ENCODE assay signal across 27 cellular contexts in the genomic region with DNA sequence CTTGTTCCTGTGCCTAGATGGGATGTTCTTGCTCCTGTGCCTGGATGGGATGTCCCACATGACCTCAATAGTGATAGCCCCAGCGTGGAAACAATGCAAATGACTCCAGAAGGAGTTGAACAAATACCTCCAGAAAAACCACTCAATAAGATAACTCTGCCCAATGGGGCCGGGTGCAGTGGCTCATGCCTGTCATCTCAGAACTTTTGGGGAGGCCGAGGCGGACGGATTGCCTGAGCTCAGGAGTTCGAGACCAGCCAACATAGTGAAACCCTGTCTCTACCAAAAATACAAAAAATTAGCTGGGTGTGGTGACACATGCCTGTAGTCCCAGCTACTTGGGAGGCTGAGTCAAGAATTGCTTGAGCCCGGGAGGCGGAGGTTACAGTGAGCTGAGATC.
"Had no signal": no experiment of that assay in that cellular context is flagged by ENCODE, and none has a peak within 500 bp of the region (broad histone marks: within the 10 kb centered on the region; RNA-seq: fewer than 3 reads in every experiment).

No MANE protein-coding gene starts in this region.

- H3K4me3 Mint-ChIP-seq: activated B cell treated with CpG ODN at 0.5 μM for 24 hours; activated CD4-positive, alpha-beta T cell treated with anti-CD3 and anti-CD28 coated beads, Interleukin-2, amount 10 ng/mL, durations not matched to agents 24 days and 14 days; activated naive CD8-positive, alpha-beta T cell treated with anti-CD3 and anti-CD28 coated beads, Interleukin-2, amount 50 U/mL, for 24 hours; activated T-cell treated with anti-CD3 and anti-CD28 coated beads, Interleukin-2, amount 50 U/mL, for 4 hours; T-cell had no signal

- H3K9me3 ChIP-seq: ascending aorta, body of pancreas had no signal

- H3K4me3 ChIP-seq: ascending aorta, body of pancreas, SK-N-MC had no signal

- ATAC-seq: activated naive CD4-positive, alpha-beta T cell treated with anti-CD3 and anti-CD28 coated beads, Interleukin-2, amount 50 U/mL, for 72 hours; activated naive CD8-positive, alpha-beta T cell treated with anti-CD3 and anti-CD28 coated beads, Interleukin-2, amount 50 U/mL, for 24 hours; activated T-cell treated with anti-CD3 and anti-CD28 coated beads, Interleukin-2, amount 50 U/mL, for 4 hours; body of pancreas; Panc1; Right ventricle myocardium inferior; T-cell had no signal

- H3K27ac Mint-ChIP-seq: activated B cell treated with CpG ODN at 0.5 μM for 24 hours; activated CD4-positive, alpha-beta T cell treated with anti-CD3 and anti-CD28 coated beads, Interleukin-2, amount 10 ng/mL, durations not matched to agents 24 days and 14 days; activated naive CD4-positive, alpha-beta T cell treated with anti-CD3 and anti-CD28 coated beads, Interleukin-2, amount 50 U/mL, for 72 hours; activated naive CD8-positive, alpha-beta T cell treated with anti-CD3 and anti-CD28 coated beads, Interleukin-2, amount 50 U/mL, for 24 hours; T-cell had no signal

- H3K36me3 Mint-ChIP-seq: activated naive CD4-positive, alpha-beta T cell treated with anti-CD3 and anti-CD28 coated beads, Interleukin-2, amount 50 U/mL, for 72 hours; T-cell had no signal

- H3K27me3 Mint-ChIP-seq: activated naive CD8-positive, alpha-beta T cell treated with anti-CD3 and anti-CD28 coated beads, Interleukin-2, amount 50 U/mL, for 24 hours; T-cell had no signal

- H3K9me3 Mint-ChIP-seq: activated B cell treated with CpG ODN at 0.5 μM for 24 hours; activated CD4-positive, alpha-beta T cell treated with anti-CD3 and anti-CD28 coated beads, Interleukin-2, amount 10 ng/mL, durations not matched to agents 24 days and 14 days; activated naive CD4-positive, alpha-beta T cell treated with anti-CD3 and anti-CD28 coated beads, Interleukin-2, amount 50 U/mL, for 72 hours; activated naive CD8-positive, alpha-beta T cell treated with anti-CD3 and anti-CD28 coated beads, Interleukin-2, amount 50 U/mL, for 24 hours; activated T-cell treated with anti-CD3 and anti-CD28 coated beads, Interleukin-2, amount 50 U/mL, for 4 hours; T-cell had no signal

- DNase-seq: activated B cell treated with CpG ODN at 0.5 μM for 24 hours; activated CD4-positive, alpha-beta T cell treated with anti-CD3 and anti-CD28 coated beads for 1 hour; activated CD4-positive, alpha-beta T cell treated with anti-CD3 and anti-CD28 coated beads, Interleukin-2, amount 10 ng/mL, durations not matched to agents 24 days and 14 days; activated CD4-positive, alpha-beta T cell treated with anti-CD3 and anti-CD28 coated beads, Interleukin-2, amount 50 U/mL, for 48 hours; activated CD8-positive, alpha-beta memory T cell treated with anti-CD3 and anti-CD28 coated beads for 24 hours; activated effector memory CD4-positive, alpha-beta T cell treated with anti-CD3 and anti-CD28 coated beads, Interleukin-2, amount 50 U/mL, for 16 hours; activated naive CD4-positive, alpha-beta T cell treated with Interleukin-2 at 50 U/mL for 16 hours; activated naive CD8-positive, alpha-beta T cell treated with anti-CD3 and anti-CD28 coated beads, Interleukin-2, amount 50 U/mL, for 24 hours; activated T-cell treated with anti-CD3 and anti-CD28 coated beads, Interleukin-2, amount 50 U/mL, for 4 hours; amniotic stem cell; body of pancreas; Kasumi-1; NCI-H1436 treated with DMSO at 0.1 percent for 48 hours; NCI-H2081 treated with DMSO at 0.1 percent for 48 hours; NCI-H2227 treated with DMSO at 0.1 percent for 48 hours; NCI-H446 treated with DMSO at 0.1 percent for 48 hours; NCI-H82; OCI-M1; T-cell; T-helper 2 cell; T1000 had no signal

- H3K27ac ChIP-seq: ascending aorta, body of pancreas, SK-N-MC had no signal

- FAIRE-seq: TTC549 had no signal

- H3K27me3 ChIP-seq: ascending aorta, body of pancreas had no signal

- H3K36me3 ChIP-seq: ascending aorta had no signal
